21 cellular contexts compared by ENCODE assay signal in genomic region chr12:76198839-76199238, GRCh38.
DNase-seq lines count a peak whose midpoint lies in the region; ATAC-seq, FAIRE-seq and TF ChIP-seq lines count a peak whose summit lies in the region.
"Had no signal": no experiment of that assay in that cellular context is flagged by ENCODE, and none has a peak within 500 bp of the region (broad histone marks: within the 10 kb centered on the region; RNA-seq: fewer than 3 reads in every experiment).

No MANE protein-coding gene starts in this region.

- intact Hi-C loops in HepG2 (cut with micrococcal nuclease; ENCODE audit: unreplicated experiment) (no loop called here), right lobe of liver (cut with DNase I) (no loop called here), GM12878 (cut with micrococcal nuclease; ENCODE audit: unreplicated experiment) (no loop called here)

- TF ChIP-seq RAD21 in HepG2 (CRISPR knock-in tag; IDR thresholded peaks at IDR 0.05) = no peak
- TF ChIP-seq RAD21 in GM12878 (IDR thresholded peaks at IDR 0.05; ENCODE audit: insufficient read depth, low read depth, low read length) = no peak

- DNase-seq in HepG2 (ENCODE audit: low spot score) = no peak
- DNase-seq in right lobe of liver = no peak
- peak; percentile 32 for DNase-seq in OCI-M1 (lab: John Stamatoyannopoulos, UW)
- DNase-seq in GM12878 (ENCODE audit: low read depth, low spot score) = no peak
- no peak for DNase-seq in HT-29 (ENCODE audit: low spot score)
- no peak for DNase-seq in RKO (ENCODE audit: low spot score)
- DNase-seq: 8988T; ACHN; C1 segment of cervical spinal cord; Calu3; CD4-positive, alpha-beta memory T cell; COR-L47; DMS53; DMS79 treated with DMSO at 0.1 percent for 48 hours; GF-D8; GOT3 had no signal

- SMC1A ChIA-PET in GM12878 (lab: Charles Lee; ENCODE audit: uncharacterized antibody, unreplicated experiment) = no interaction called here

- H3K36me3 ChIP-seq in HepG2 (replicated peaks in 1 of 2; ENCODE audit: control insufficient read depth in 1 of 2, insufficient read depth in 2 of 2, low read length in 2 of 2) (no peaks in the 10 kb centered on the region), right lobe of liver (no peaks in the 10 kb centered on the region), GM12878 (ENCODE audit: control insufficient read depth in 2 of 2, insufficient read depth in 2 of 2, low read length in 1 of 2) (no peaks in the 10 kb centered on the region)
- H3K36me3 ChIP-seq: HAP-1 had no signal

- TF ChIP-seq POLR2A in HepG2 (IDR thresholded peaks at IDR 0.05; ENCODE audit: insufficient read depth in 1 of 2, low read depth in 2 of 2, low read length in 2 of 2) (no peak), right lobe of liver (IDR thresholded peaks at IDR 0.05) (no peak), GM12878 (IDR thresholded peaks at IDR 0.05; ENCODE audit: low read depth, low read length) (no peak)

- H3K4me2 ChIP-seq in HepG2 (ENCODE audit: low read depth, low read length) (no peak overlapping the region), GM12878 (ENCODE audit: control insufficient read depth, insufficient read depth) (no peak overlapping the region)
- H3K4me2 ChIP-seq: A549 had no signal

- no peaks in the 10 kb centered on the region for H4K20me1 ChIP-seq in HepG2 (ENCODE audit: insufficient read depth, low read length)
- H4K20me1 ChIP-seq in GM12878 (ENCODE audit: control insufficient read depth, insufficient read depth) = no peaks in the 10 kb centered on the region

- no peak overlapping the region for H3K4me3 ChIP-seq in HepG2 (replicated peaks in 1 of 3; ENCODE audit: insufficient read depth in 1 of 3, low read depth in 2 of 3, low read length in 3 of 3)
- no peak overlapping the region for H3K4me3 ChIP-seq in right lobe of liver
- H3K4me3 ChIP-seq in GM12878 = no peak overlapping the region
- H3K4me3 ChIP-seq: A549, HAP-1 had no signal

- RAD21 ChIA-PET in GM12878 (lab: Charles Lee; ENCODE audit: unreplicated experiment) = no interaction called here

- BruUV-seq in HepG2 (replicated peaks; lab: Mats Ljungman, UMichigan) (no TSS peak), GM12878 (replicated peaks; lab: Mats Ljungman, UMichigan) (no TSS peak)

- POLR2A ChIA-PET in HepG2 (lab: Yijun Ruan, JAX) = no interaction called here
- POLR2A ChIA-PET in GM12878 (lab: Charles Lee) = no interaction called here

- TF ChIP-seq EP300 in HepG2 (IDR thresholded peaks at IDR 0.05; ENCODE audit: low read depth in 2 of 2, low read length in 2 of 2) = no peak
- no peak for TF ChIP-seq EP300 in HepG2 (CRISPR knock-in tag; IDR thresholded peaks at IDR 0.05; ENCODE audit: borderline replicate concordance)
- TF ChIP-seq EP300 in GM12878 (IDR thresholded peaks at IDR 0.05; ENCODE audit: borderline replicate concordance in 1 of 2, control insufficient read depth in 1 of 2, low read depth in 2 of 2, low read length in 2 of 2) = no peak

- CTCF ChIA-PET in HepG2 (lab: Yijun Ruan, JAX; ENCODE audit: low intra/inter-chr PET ratio, low total read pairs) (no interaction called here), GM12878 (lab: Yijun Ruan, JAX) (no interaction called here)

- TF ChIP-seq CTCF in HepG2 (CRISPR knock-in tag; IDR thresholded peaks at IDR 0.05) (no peak), right lobe of liver (IDR thresholded peaks at IDR 0.05) (no peak), GM12878 (IDR thresholded peaks at IDR 0.05 in 2 of 3, conservative IDR thresholded peaks at IDR 0.05 in 1 of 3; ENCODE audit: control insufficient read depth in 2 of 3, extremely low read depth in 1 of 3, insufficient read depth in 1 of 3, low read depth in 3 of 3, low read length in 3 of 3) (no peak)

- H2AFZ ChIP-seq in HepG2 (ENCODE audit: low read length) (no peak overlapping the region), GM12878 (ENCODE audit: control insufficient read depth, low read depth, low read length) (no peak overlapping the region)

- in situ Hi-C loops in HepG2 (cut with HindIII; ENCODE audit: extremely low pct_ligation_motif_present, low pct_unique_long_range_greater_than_20kb) (no loop called here), GM12878 (cut with MboI) (no loop called here)

- WGBS in HepG2 (ENCODE audit: low lambda C conversion rate) = 0% methylated on average over 1 of the region's 1 CpG
- WGBS in right lobe of liver (ENCODE audit: insufficient coverage, low coverage, low lambda C conversion rate, missing lambda C conversion rate) = 86% methylated on average over 1 of the region's 1 CpG
- 68% methylated on average over 1 of the region's 1 CpG for WGBS in GM12878 (ENCODE audit: insufficient coverage, insufficient replicate concordance, low lambda C conversion rate, missing lambda C conversion rate)

- no peaks in the 10 kb centered on the region; a peak in 1 of 5 replicates for H3K27me3 ChIP-seq in HepG2 (ENCODE audit: control insufficient read depth in 1 of 2, insufficient read depth in 2 of 2, low read length in 2 of 2)
- H3K27me3 ChIP-seq in right lobe of liver = no peaks in the 10 kb centered on the region
- H3K27me3 ChIP-seq in GM12878 (replicated peaks in 1 of 2; ENCODE audit: control insufficient read depth in 2 of 2, insufficient read depth in 2 of 2, low read length in 1 of 2) = no peaks in the 10 kb centered on the region; a peak in 1 of 4 replicates

- FAIRE-seq in HepG2 (lab: Jason Lieb, UNC) = no peak
- no peak for FAIRE-seq in GM12878 (lab: Jason Lieb, UNC)
- FAIRE-seq: A549, GM12892, H54 had no signal

- H3K9me3 ChIP-seq in HepG2 (ENCODE audit: low read length) = peaks cover 25% of the 10 kb centered on the region
- no peaks in the 10 kb centered on the region for H3K9me3 ChIP-seq in right lobe of liver
- peaks cover 6% of the 10 kb centered on the region for H3K9me3 ChIP-seq in GM12878 (replicated peaks; ENCODE audit: control insufficient read depth, insufficient read depth, low read length)
- H3K9me3 ChIP-seq: HAP-1 had no signal

- H3K4me1 ChIP-seq in HepG2 (ENCODE audit: insufficient read depth, low read length) = no peaks in the 10 kb centered on the region
- H3K4me1 ChIP-seq in right lobe of liver = no peaks in the 10 kb centered on the region
- H3K4me1 ChIP-seq in GM12878 (ENCODE audit: control insufficient read depth, insufficient read depth, low read length) = no peaks in the 10 kb centered on the region
- H3K4me1 ChIP-seq: A549, HAP-1 had no signal

- H3K27ac ChIP-seq in HepG2 (ENCODE audit: extremely low read length, insufficient read depth, low read length) (no peak overlapping the region), right lobe of liver (no peak overlapping the region), GM12878 (ENCODE audit: control insufficient read depth, insufficient read depth) (no peak overlapping the region)
- H3K27ac ChIP-seq: A549 had no signal

- no peaks in the 10 kb centered on the region for H3K79me2 ChIP-seq in HepG2 (ENCODE audit: insufficient read depth, low read length)
- H3K79me2 ChIP-seq in GM12878 (ENCODE audit: control insufficient read depth, insufficient read depth, low read length) = no peaks in the 10 kb centered on the region

- H3K9ac ChIP-seq in HepG2 (ENCODE audit: insufficient read depth, low read depth, low read length) = no peak overlapping the region
- no peak overlapping the region for H3K9ac ChIP-seq in GM12878 (ENCODE audit: control insufficient read depth, insufficient read depth, low read length)

- no peak for ATAC-seq in HepG2
- no peak for ATAC-seq in right lobe of liver
- ATAC-seq in GM12878 = no peak
- ATAC-seq in HG03460 (IDR thresholded peaks at IDR 0.05; ENCODE audit: unreplicated experiment) = no peak
- ATAC-seq: A549 had no signal

TF ChIP-seq in HepG2, 621 proteins besides CTCF, POLR2A, EP300 and RAD21 (continues in another document):
- TF ChIP-seq ZNF280D (CRISPR knock-in tag; IDR thresholded peaks at IDR 0.05) = 0 out of 2 replicates have a peak, but pooled peaks have one; percentile 34

TF ChIP-seq in GM12878, 131 proteins besides CTCF, POLR2A, EP300 and RAD21:
- TF ChIP-seq CBX5 (IDR thresholded peaks at IDR 0.05; ENCODE audit: low read depth) = 0 out of 2 replicates have a peak, but pooled peaks have one; percentile 41
- no peak for TF ChIP-seq HSF1 (IDR thresholded peaks at IDR 0.05; ENCODE audit: low read depth, low read length)

Comparison
In these comparisons a context has a peak if more than half of its experiments do, and no peak if none do; other contexts are left out.
1. Of the 75 proteins assayed by ChIP-seq in both HepG2 and GM12878: peak only in HepG2: none; only in GM12878: CBX5; in both: none; in neither: 74.